In genomic region chr3:30665539-30665938, GRCh38 we compare ENCODE assay signal across 12 cellular contexts. TPM values are rescaled to one million over a fixed set of nuclear protein-coding genes. Genes with fewer than 3 reads are reported as not detected.
DNase-seq lines count a peak whose midpoint lies in the region; ATAC-seq, FAIRE-seq and TF ChIP-seq lines count a peak whose summit lies in the region.
"Had no signal": no experiment of that assay in that cellular context is flagged by ENCODE, and none has a peak within 500 bp of the region (broad histone marks: within the 10 kb centered on the region; RNA-seq: fewer than 3 reads in every experiment).

No MANE protein-coding gene starts in this region.

- H3K9me3 ChIP-seq in RWPE2 (ENCODE audit: severe bottlenecking) (no peaks in the 10 kb centered on the region), endothelial cell of umbilical vein (replicated peaks; ENCODE audit: control insufficient read depth, insufficient read depth, low read length) (no peaks in the 10 kb centered on the region)

- peak overlapping the region; percentile 76 to 80 for H3K4me3 Mint-ChIP-seq in activated T-cell treated with anti-CD3 and anti-CD28 coated beads, Interleukin-2, amount 50 U/mL, for 72 hours
- H3K4me3 Mint-ChIP-seq in stimulated activated naive B cell treated with anti-CD40 and anti-IgM and Interleukin-4, amounts not matched to agents 10 μg/mL and 1 μg/mL and 100 μg/mL, for 72 hours = no peak overlapping the region

- TF ChIP-seq CTCF in RWPE2 (IDR thresholded peaks at IDR 0.05; ENCODE audit: poor library complexity, severe bottlenecking) = no peak
- no peak for TF ChIP-seq CTCF in endothelial cell of umbilical vein (IDR thresholded peaks at IDR 0.05; ENCODE audit: extremely low read depth in 1 of 2, insufficient read depth in 1 of 2, low read depth in 1 of 2, low read length in 2 of 2)
- no peak for TF ChIP-seq CTCF in brain microvascular endothelial cell (IDR thresholded peaks at IDR 0.05; ENCODE audit: low read depth, low read length, missing control alignments)

- H3K27ac Mint-ChIP-seq in activated T-cell treated with anti-CD3 and anti-CD28 coated beads, Interleukin-2, amount 50 U/mL, for 72 hours = peak overlapping the region; percentile 94
- peak overlapping the region; percentile 31 for H3K27ac Mint-ChIP-seq in stimulated activated naive B cell treated with anti-CD40 and anti-IgM and Interleukin-4, amounts not matched to agents 10 μg/mL and 1 μg/mL and 100 μg/mL, for 72 hours

- peaks cover 11 to 33% of the 10 kb centered on the region in 2 donors for H3K36me3 Mint-ChIP-seq in activated T-cell treated with anti-CD3 and anti-CD28 coated beads, Interleukin-2, amount 50 U/mL, for 72 hours (ENCODE audit: insufficient read depth in 2 of 2)
- peaks cover 43 to 64% of the 10 kb centered on the region in 2 donors for H3K36me3 Mint-ChIP-seq in stimulated activated naive B cell treated with anti-CD40 and anti-IgM and Interleukin-4, amounts not matched to agents 10 μg/mL and 1 μg/mL and 100 μg/mL, for 72 hours

- H3K9me3 Mint-ChIP-seq in activated T-cell treated with anti-CD3 and anti-CD28 coated beads, Interleukin-2, amount 50 U/mL, for 72 hours = peaks cover 0 to 3% of the 10 kb centered on the region in 2 donors
- peaks cover 0 to 2% of the 10 kb centered on the region in 2 donors for H3K9me3 Mint-ChIP-seq in stimulated activated naive B cell treated with anti-CD40 and anti-IgM and Interleukin-4, amounts not matched to agents 10 μg/mL and 1 μg/mL and 100 μg/mL, for 72 hours

- H2AFZ ChIP-seq in endothelial cell of umbilical vein (ENCODE audit: low read depth, low read length) = no peak overlapping the region

- dilution Hi-C loops in endothelial cell of umbilical vein (cut with MboI; ENCODE audit: extremely low pct_ligation_motif_present, low sequenced_read_pairs) = no loop called here

- ATAC-seq in activated T-cell treated with anti-CD3 and anti-CD28 coated beads, Interleukin-2, amount 50 U/mL, for 72 hours (replicated peaks in 1 of 2) = no peak
- no peak for ATAC-seq in RWPE2 (ENCODE audit: low read depth)
- no peak for ATAC-seq in stimulated activated naive B cell treated with anti-CD40 and anti-IgM and Interleukin-4, amounts not matched to agents 10 μg/mL and 1 μg/mL and 100 μg/mL, for 72 hours (replicated peaks)

- H3K79me2 ChIP-seq in endothelial cell of umbilical vein (ENCODE audit: control insufficient read depth, insufficient read depth, low read length) = peaks cover 78% of the 10 kb centered on the region

- peaks cover 92% of the 10 kb centered on the region for H3K36me3 ChIP-seq in RWPE2 (ENCODE audit: low read depth)
- peaks cover 6 to 33% of the 10 kb centered on the region in 2 experiments for H3K36me3 ChIP-seq in endothelial cell of umbilical vein (ENCODE audit: control insufficient read depth in 2 of 2, extremely low read depth in 1 of 2, insufficient read depth in 2 of 2, low read length in 2 of 2)
- H3K36me3 ChIP-seq in brain microvascular endothelial cell (replicated peaks) = peaks cover 25% of the 10 kb centered on the region

- peak overlapping the region; percentile 64 for H3K4me2 ChIP-seq in endothelial cell of umbilical vein (ENCODE audit: insufficient read depth, low read length)

- intact Hi-C loops in endothelial cell of umbilical vein (cut with micrococcal nuclease) = loop anchor here (1.0 kb wide), 1 partner anchor 28 kb away; no protein-coding TSS in a partner anchor

- BruUV-seq in endothelial cell of umbilical vein (replicated peaks; lab: Mats Ljungman, UMichigan) = no TSS peak

- H3K9me1 ChIP-seq in endothelial cell of umbilical vein (replicated peaks; ENCODE audit: control insufficient read depth, extremely low read depth, insufficient read depth, low read length) = no peaks in the 10 kb centered on the region

- H4K20me1 ChIP-seq in endothelial cell of umbilical vein (replicated peaks; ENCODE audit: control insufficient read depth, extremely low read depth, insufficient read depth, low read length) = no peaks in the 10 kb centered on the region

- CTCF ChIA-PET in endothelial cell of umbilical vein (lab: Charles Lee) (interaction anchor here (1.2 to 3.4 kb wide), 7 partner anchors 10 to 623 kb away, joined by 3 to 14 read pairs (median 7); no protein-coding TSS in a partner anchor), HEK293T (lab: Yijun Ruan, JAX) (no interaction called here)

- H3K27ac ChIP-seq in RWPE2 (ENCODE audit: poor library complexity, severe bottlenecking) (peak overlapping the region; percentile 100), endothelial cell of umbilical vein (ENCODE audit: insufficient read depth, low read depth, low read length) (peak overlapping the region; percentile 90), brain microvascular endothelial cell (no peak overlapping the region)

- POLR2A ChIA-PET in endothelial cell of umbilical vein (lab: Charles Lee) (interaction anchor here (1.2 kb wide), 1 partner anchor 59 kb away, joined by 5 read pairs; the partner anchor contains the start of gene TGFBR2), HEK293T (lab: Yijun Ruan, JAX) (no interaction called here)

- no peaks in the 10 kb centered on the region for H3K27me3 Mint-ChIP-seq in activated T-cell treated with anti-CD3 and anti-CD28 coated beads, Interleukin-2, amount 50 U/mL, for 72 hours (ENCODE audit: low read depth)
- no peaks in the 10 kb centered on the region for H3K27me3 Mint-ChIP-seq in stimulated activated naive B cell treated with anti-CD40 and anti-IgM and Interleukin-4, amounts not matched to agents 10 μg/mL and 1 μg/mL and 100 μg/mL, for 72 hours

- no peaks in the 10 kb centered on the region for H3K27me3 ChIP-seq in RWPE2 (ENCODE audit: insufficient read depth, poor library complexity, severe bottlenecking)
- H3K27me3 ChIP-seq in endothelial cell of umbilical vein (ENCODE audit: control insufficient read depth in 2 of 2, insufficient read depth in 2 of 2, low read length in 2 of 2) = no peaks in the 10 kb centered on the region
- H3K27me3 ChIP-seq in brain microvascular endothelial cell (replicated peaks) = no peaks in the 10 kb centered on the region

- no peak for FAIRE-seq in endothelial cell of umbilical vein (lab: Jason Lieb, UNC)

- H3K4me1 Mint-ChIP-seq in activated T-cell treated with anti-CD3 and anti-CD28 coated beads, Interleukin-2, amount 50 U/mL, for 72 hours (ENCODE audit: low read depth) = peaks cover 97% of the 10 kb centered on the region
- H3K4me1 Mint-ChIP-seq in stimulated activated naive B cell treated with anti-CD40 and anti-IgM and Interleukin-4, amounts not matched to agents 10 μg/mL and 1 μg/mL and 100 μg/mL, for 72 hours = peaks cover 48 to 94% of the 10 kb centered on the region in 2 donors

- no peak for TF ChIP-seq POLR2A in endothelial cell of umbilical vein (IDR thresholded peaks at IDR 0.05; ENCODE audit: low read depth, low read length)

- DNase-seq in activated T-cell treated with anti-CD3 and anti-CD28 coated beads, Interleukin-2, amount 50 U/mL, for 72 hours = no peak
- no peak for DNase-seq in activated T-cell treated with anti-CD3 and anti-CD28 coated beads, Interleukin-2, amount 50 U/mL, for 48 hours
- DNase-seq in RWPE2 (ENCODE audit: low spot score) (no peak), endothelial cell of umbilical vein (ENCODE audit: low read depth, low spot score) (no peak), brain microvascular endothelial cell (no peak), HEK293T (ENCODE audit: extremely low spot score) (no peak), NCI-H2029 (lab: John Stamatoyannopoulos, UW) (no peak)
- no peak for DNase-seq in stimulated activated naive B cell treated with anti-CD40 and anti-IgM and Interleukin-4, amounts not matched to agents 10 μg/mL and 1 μg/mL and 100 μg/mL, for 72 hours
- DNase-seq: activated gamma-delta T cell; islet precursor cell; NCI-H2171; stimulated activated CD4-positive, alpha-beta T cell treated with anti-CD3 and anti-CD28 coated beads, Interleukin-1b, Interleukin-23, amount 100 ng/mL, for 48 hours had no signal

- H3K4me3 ChIP-seq in RWPE2 (ENCODE audit: severe bottlenecking) (no peak overlapping the region), endothelial cell of umbilical vein (replicated peaks in 1 of 3; ENCODE audit: insufficient read depth in 1 of 3, low read depth in 1 of 3, low read length in 3 of 3) (no peak overlapping the region), brain microvascular endothelial cell (ENCODE audit: low read depth, low read length) (no peak overlapping the region)

- in situ Hi-C loops in brain microvascular endothelial cell (cut with HindIII; ENCODE audit: low pct_ligation_motif_present, low sequenced_read_pairs) = no loop called here

- peak overlapping the region; percentile 64 for H3K9ac ChIP-seq in endothelial cell of umbilical vein (replicated peaks; ENCODE audit: extremely low read depth, insufficient read depth, low read length)

- H3K4me1 ChIP-seq in RWPE2 (ENCODE audit: insufficient read depth, poor library complexity, severe bottlenecking) (peaks cover 30% of the 10 kb centered on the region), endothelial cell of umbilical vein (ENCODE audit: control insufficient read depth, extremely low read depth, insufficient read depth, low read length) (peaks cover 72% of the 10 kb centered on the region)

TF ChIP-seq in endothelial cell of umbilical vein, 7 proteins besides CTCF, POLR2A, EP300 and RAD21 (continues in another document):
- TF ChIP-seq EZH2 (IDR thresholded peaks at IDR 0.05; ENCODE audit: borderline replicate concordance, low read depth, low read length, severe bottlenecking) (no peak), MAX (IDR thresholded peaks at IDR 0.05; ENCODE audit: insufficient read depth, insufficient read length) (no peak)

TF ChIP-seq in HEK293T, 16 proteins besides CTCF, POLR2A, EP300 and RAD21 (continues in another document):
- TF ChIP-seq ZNF384 (IDR thresholded peaks at IDR 0.05) = no peak
- TF ChIP-seq TARDBP (IDR thresholded peaks at IDR 0.05) = no peak
- TF ChIP-seq ELF4 (IDR thresholded peaks at IDR 0.05) = no peak
- TF ChIP-seq SUZ12 (IDR thresholded peaks at IDR 0.05) = no peak
- no peak for TF ChIP-seq FOXK2 (IDR thresholded peaks at IDR 0.05)
- no peak for TF ChIP-seq FOXM1 (IDR thresholded peaks at IDR 0.05; ENCODE audit: borderline replicate concordance)

RNA-seq across cellular contexts. Expression of gene TGFBR2, which starts 59.1 kb away (rescaled TPM):
- 10 to 100 TPM; 37.7 to 45.9 TPM for total RNA-seq in activated T-cell treated with anti-CD3 and anti-CD28 coated beads, Interleukin-2, amount 50 U/mL, for 72 hours
- 250 and 259 TPM in 2 replicates for total RNA-seq in endothelial cell of umbilical vein
- polyA plus RNA-seq in endothelial cell of umbilical vein = 203 and 227 TPM in 2 replicates
- 180 and 183 TPM in 2 replicates for polyA plus RNA-seq in endothelial cell of umbilical vein (2011; cell fraction: cytosol; rRNA removed)
- 156 and 180 TPM in 2 replicates for polyA plus RNA-seq in endothelial cell of umbilical vein (2011; cell fraction: nucleus; rRNA removed)
- 157 and 193 TPM in 2 replicates for polyA plus RNA-seq in endothelial cell of umbilical vein (2012)
- 448 and 461 TPM in 2 replicates for polyA minus RNA-seq in endothelial cell of umbilical vein
- 8.2 TPM for polyA minus RNA-seq in endothelial cell of umbilical vein (2011; cell fraction: cytosol; rRNA and poly(A)+ RNA removed)
- polyA minus RNA-seq in endothelial cell of umbilical vein (2011; cell fraction: nucleus; rRNA and poly(A)+ RNA removed) = 268 and 339 TPM in 2 replicates

Comparison
In these comparisons a context has a peak if more than half of its experiments do, and no peak if none do; other contexts are left out.
1. H3K4me3 Mint-ChIP-seq: peak in activated T-cell treated with anti-CD3 and anti-CD28 coated beads, Interleukin-2, amount 50 U/mL, for 72 hours (2 of 2); none in stimulated activated naive B cell treated with anti-CD40 and anti-IgM and Interleukin-4, amounts not matched to agents 10 μg/mL and 1 μg/mL and 100 μg/mL, for 72 hours (0 of 2).